8 cellular contexts compared by ENCODE assay signal in the genomic region with DNA sequence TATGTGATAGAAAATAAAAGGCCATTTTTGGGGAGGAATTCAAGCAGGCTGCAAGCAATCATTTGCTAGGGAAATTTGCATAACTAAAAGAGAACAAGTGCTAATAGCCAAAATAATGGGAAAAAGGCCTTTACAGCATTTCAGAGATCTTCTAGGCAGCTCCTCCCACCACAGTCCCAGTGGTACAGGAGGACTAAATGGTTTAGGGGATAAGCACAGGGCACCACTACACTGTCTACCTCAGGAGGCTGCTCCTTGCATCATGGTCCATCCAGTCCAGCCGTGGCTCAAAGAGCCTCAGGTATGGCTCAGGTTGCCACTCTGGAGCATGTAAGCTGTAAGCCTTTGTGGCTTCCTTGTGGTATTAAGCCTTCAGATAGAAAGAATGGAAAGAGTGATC.
"Had no signal": no experiment of that assay in that cellular context is flagged by ENCODE, and none has a peak within 500 bp of the region (broad histone marks: within the 10 kb centered on the region; RNA-seq: fewer than 3 reads in every experiment).

No MANE protein-coding gene starts in this region.

- ATAC-seq: HepG2, K562 had no signal

- H3K4me3 ChIP-seq: K562 had no signal

- FAIRE-seq: HepG2, HTR-8/SVneo, K562 had no signal

- H3K4me2 ChIP-seq: KMS-11 had no signal

- H3K27ac ChIP-seq: HL-60, KMS-11 had no signal

- DNase-seq: IMR-90, KBM-7, KG1 had no signal
